ENCODE assay signal across 1 cellular context in genomic region chr22:20304646-20305045, GRCh38.
TF ChIP-seq lines count a peak whose summit lies in the region.

No MANE protein-coding gene starts in this region.

TF ChIP-seq in K562, 482 proteins besides CTCF, POLR2A, EP300 and RAD21:
- TF ChIP-seq, protein P1, sequence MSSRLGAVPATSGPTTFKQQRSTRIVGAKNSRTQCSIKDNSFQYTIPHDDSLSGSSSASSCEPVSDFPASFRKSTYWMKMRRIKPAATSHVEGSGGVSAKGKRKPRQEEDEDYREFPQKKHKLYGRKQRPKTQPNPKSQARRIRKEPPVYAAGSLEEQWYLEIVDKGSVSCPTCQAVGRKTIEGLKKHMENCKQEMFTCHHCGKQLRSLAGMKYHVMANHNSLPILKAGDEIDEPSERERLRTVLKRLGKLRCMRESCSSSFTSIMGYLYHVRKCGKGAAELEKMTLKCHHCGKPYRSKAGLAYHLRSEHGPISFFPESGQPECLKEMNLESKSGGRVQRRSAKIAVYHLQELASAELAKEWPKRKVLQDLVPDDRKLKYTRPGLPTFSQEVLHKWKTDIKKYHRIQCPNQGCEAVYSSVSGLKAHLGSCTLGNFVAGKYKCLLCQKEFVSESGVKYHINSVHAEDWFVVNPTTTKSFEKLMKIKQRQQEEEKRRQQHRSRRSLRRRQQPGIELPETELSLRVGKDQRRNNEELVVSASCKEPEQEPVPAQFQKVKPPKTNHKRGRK (tag; IDR thresholded peaks at IDR 0.05), result no peak
- TF ChIP-seq ZNF124 (CRISPR knock-in tag; IDR thresholded peaks at IDR 0.05) (0 out of 2 replicates have a peak, but pooled peaks have one; percentile 50), MAZ (CRISPR knock-in tag; conservative IDR thresholded peaks at IDR 0.05 in 1 of 2, IDR thresholded peaks at IDR 0.05 in 1 of 2) (no peak), IRF2 (CRISPR knock-in tag; IDR thresholded peaks at IDR 0.05) (peak; percentile 74; the same call in 1 of the 2 replicates), PHB (CRISPR knock-in tag; IDR thresholded peaks at IDR 0.05) (0 out of 2 replicates have a peak, but pooled peaks have one; percentile 16), ATF2 (CRISPR knock-in tag; IDR thresholded peaks at IDR 0.05) (0 out of 2 replicates have a peak, but pooled peaks have one; percentile 45), JUN (IDR thresholded peaks at IDR 0.05; ENCODE audit: borderline replicate concordance, low read depth, low read length) (no peak), JUN (CRISPR knock-in tag; IDR thresholded peaks at IDR 0.05; ENCODE audit: borderline replicate concordance) (0 out of 2 replicates have a peak, but pooled peaks have one; percentile 28)
- TF ChIP-seq, protein P2, sequence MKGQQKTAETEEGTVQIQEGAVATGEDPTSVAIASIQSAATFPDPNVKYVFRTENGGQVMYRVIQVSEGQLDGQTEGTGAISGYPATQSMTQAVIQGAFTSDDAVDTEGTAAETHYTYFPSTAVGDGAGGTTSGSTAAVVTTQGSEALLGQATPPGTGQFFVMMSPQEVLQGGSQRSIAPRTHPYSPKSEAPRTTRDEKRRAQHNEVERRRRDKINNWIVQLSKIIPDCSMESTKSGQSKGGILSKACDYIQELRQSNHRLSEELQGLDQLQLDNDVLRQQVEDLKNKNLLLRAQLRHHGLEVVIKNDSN (CRISPR knock-in tag; IDR thresholded peaks at IDR 0.05), result peak; percentile 14; the same call in 1 of the 2 replicates
- TF ChIP-seq, protein P3, sequence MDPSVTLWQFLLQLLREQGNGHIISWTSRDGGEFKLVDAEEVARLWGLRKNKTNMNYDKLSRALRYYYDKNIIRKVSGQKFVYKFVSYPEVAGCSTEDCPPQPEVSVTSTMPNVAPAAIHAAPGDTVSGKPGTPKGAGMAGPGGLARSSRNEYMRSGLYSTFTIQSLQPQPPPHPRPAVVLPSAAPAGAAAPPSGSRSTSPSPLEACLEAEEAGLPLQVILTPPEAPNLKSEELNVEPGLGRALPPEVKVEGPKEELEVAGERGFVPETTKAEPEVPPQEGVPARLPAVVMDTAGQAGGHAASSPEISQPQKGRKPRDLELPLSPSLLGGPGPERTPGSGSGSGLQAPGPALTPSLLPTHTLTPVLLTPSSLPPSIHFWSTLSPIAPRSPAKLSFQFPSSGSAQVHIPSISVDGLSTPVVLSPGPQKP (CRISPR knock-in tag; IDR thresholded peaks at IDR 0.05), result 0 out of 2 replicates have a peak, but pooled peaks have one; percentile 75
